8 cellular contexts compared by ENCODE assay signal in genomic region chr3:136075218-136075808, GRCh38.
A peak's percentile ranks its signal among the peaks of the same experiment; 100 is the strongest.
DNase-seq lines count a peak whose midpoint lies in the region; ATAC-seq, FAIRE-seq and TF ChIP-seq lines count a peak whose summit lies in the region.

No MANE protein-coding gene starts in this region.

- H3K27me3 ChIP-seq in CD4-positive, CD25-positive, alpha-beta regulatory T cell (ENCODE audit: control insufficient read depth, insufficient read depth, low read length), result peaks cover 4% of the 10 kb centered on the region

- ATAC-seq in CD4-positive, CD25-positive, alpha-beta regulatory T cell (ENCODE audit: low read depth in 2 of 2), result peak; percentile 61 to 74
- no peak for ATAC-seq in GM19452 (IDR thresholded peaks at IDR 0.05; ENCODE audit: unreplicated experiment)

- no peaks in the 10 kb centered on the region for H3K4me1 ChIP-seq in CD4-positive, CD25-positive, alpha-beta regulatory T cell (ENCODE audit: control insufficient read depth, insufficient read depth, low read length, poor library complexity, severe bottlenecking)
- 0 out of 2 replicates have a peak, but pooled peaks cover 5% of the 10 kb centered on the region for H3K4me1 ChIP-seq in HEK293 (ENCODE audit: control insufficient read depth, insufficient read depth, low read length)

- peaks cover 27% of the 10 kb centered on the region for H3K27me3 Mint-ChIP-seq in CD4-positive, CD25-positive, alpha-beta regulatory T cell

- H3K36me3 ChIP-seq in CD4-positive, CD25-positive, alpha-beta regulatory T cell (ENCODE audit: control insufficient read depth, insufficient read depth, low read length), result no peaks in the 10 kb centered on the region
- no peaks in the 10 kb centered on the region for H3K36me3 ChIP-seq in HEK293 (ENCODE audit: control insufficient read depth in 2 of 2, insufficient read depth in 1 of 2, low read length in 2 of 2)

- peak; percentile 64 to 81 (median 73) for DNase-seq in CD4-positive, CD25-positive, alpha-beta regulatory T cell
- DNase-seq in NCI-H526 (lab: John Stamatoyannopoulos, UW) (peak; percentile 76 to 88), left kidney (ENCODE audit: low read depth, low spot score) (peak; percentile 90)
- peak; percentile 75 for DNase-seq in activated CD4-positive, alpha-beta T cell treated with anti-CD3 and anti-CD28 coated beads for 48 hours
- peak; percentile 80 for DNase-seq in stimulated activated CD4-positive, alpha-beta T cell treated with anti-CD3 and anti-CD28 coated beads, Interleukin-4, amount 100 ng/mL, for 24 hours

- no peak overlapping the region for H3K27ac Mint-ChIP-seq in CD4-positive, CD25-positive, alpha-beta regulatory T cell

- POLR2A ChIA-PET in HEK293 (lab: Yijun Ruan, JAX), result no interaction called here

- H3K4me3 Mint-ChIP-seq in CD4-positive, CD25-positive, alpha-beta regulatory T cell, result no peak overlapping the region

- H3K4me3 ChIP-seq in CD4-positive, CD25-positive, alpha-beta regulatory T cell (ENCODE audit: low read depth, low read length), result no peak overlapping the region
- no peak overlapping the region for H3K4me3 ChIP-seq in HEK293 (ENCODE audit: low read depth, low read length)

- no peaks in the 10 kb centered on the region for H3K36me3 Mint-ChIP-seq in CD4-positive, CD25-positive, alpha-beta regulatory T cell

- no peaks in the 10 kb centered on the region for H3K9me3 Mint-ChIP-seq in CD4-positive, CD25-positive, alpha-beta regulatory T cell

- no peak overlapping the region for H3K27ac ChIP-seq in CD4-positive, CD25-positive, alpha-beta regulatory T cell (ENCODE audit: insufficient read depth, low read length, poor library complexity, severe bottlenecking)
- H3K27ac ChIP-seq in HEK293 (ENCODE audit: extremely low read depth, low read depth, low read length), result no peak overlapping the region

- peak; percentile 93 for FAIRE-seq in colon (lab: Jason Lieb, UNC)

- peaks cover 0 to 6% (median 4%) of the 10 kb centered on the region in 4 donors for H3K4me1 Mint-ChIP-seq in CD4-positive, CD25-positive, alpha-beta regulatory T cell

- TF ChIP-seq CTCF in HEK293 (tag by site-specific recombination; IDR thresholded peaks at IDR 0.05), result peak; percentile 59

- H3K9me3 ChIP-seq in CD4-positive, CD25-positive, alpha-beta regulatory T cell (ENCODE audit: control insufficient read depth in 2 of 2, low read length in 2 of 2), result no peaks in the 10 kb centered on the region
- H3K9me3 ChIP-seq in HEK293 (ENCODE audit: control insufficient read depth, insufficient read depth, low read depth, low read length), result no peaks in the 10 kb centered on the region

- CTCF ChIA-PET in HEK293 (lab: Yijun Ruan, JAX), result interaction anchor here (0.6 to 3.9 kb wide), 7 partner anchors 136 to 1191 kb away, joined by 3 to 21 read pairs (median 4); partner anchors contain the start of gene STAG1

TF ChIP-seq in HEK293, 187 proteins besides CTCF, POLR2A, EP300 and RAD21:
- TF ChIP-seq ZNF624 (tag by site-specific recombination; IDR thresholded peaks at IDR 0.05), result no peak
- TF ChIP-seq ZNF660 (tag by site-specific recombination; IDR thresholded peaks at IDR 0.05), result peak; percentile 27; the same call in 1 of the 2 replicates
- TF ChIP-seq ZNF654 (tag by site-specific recombination; IDR thresholded peaks at IDR 0.05; ENCODE audit: low read depth), result peak; percentile 91
